14 cellular contexts compared by ENCODE assay signal in the genomic region with DNA sequence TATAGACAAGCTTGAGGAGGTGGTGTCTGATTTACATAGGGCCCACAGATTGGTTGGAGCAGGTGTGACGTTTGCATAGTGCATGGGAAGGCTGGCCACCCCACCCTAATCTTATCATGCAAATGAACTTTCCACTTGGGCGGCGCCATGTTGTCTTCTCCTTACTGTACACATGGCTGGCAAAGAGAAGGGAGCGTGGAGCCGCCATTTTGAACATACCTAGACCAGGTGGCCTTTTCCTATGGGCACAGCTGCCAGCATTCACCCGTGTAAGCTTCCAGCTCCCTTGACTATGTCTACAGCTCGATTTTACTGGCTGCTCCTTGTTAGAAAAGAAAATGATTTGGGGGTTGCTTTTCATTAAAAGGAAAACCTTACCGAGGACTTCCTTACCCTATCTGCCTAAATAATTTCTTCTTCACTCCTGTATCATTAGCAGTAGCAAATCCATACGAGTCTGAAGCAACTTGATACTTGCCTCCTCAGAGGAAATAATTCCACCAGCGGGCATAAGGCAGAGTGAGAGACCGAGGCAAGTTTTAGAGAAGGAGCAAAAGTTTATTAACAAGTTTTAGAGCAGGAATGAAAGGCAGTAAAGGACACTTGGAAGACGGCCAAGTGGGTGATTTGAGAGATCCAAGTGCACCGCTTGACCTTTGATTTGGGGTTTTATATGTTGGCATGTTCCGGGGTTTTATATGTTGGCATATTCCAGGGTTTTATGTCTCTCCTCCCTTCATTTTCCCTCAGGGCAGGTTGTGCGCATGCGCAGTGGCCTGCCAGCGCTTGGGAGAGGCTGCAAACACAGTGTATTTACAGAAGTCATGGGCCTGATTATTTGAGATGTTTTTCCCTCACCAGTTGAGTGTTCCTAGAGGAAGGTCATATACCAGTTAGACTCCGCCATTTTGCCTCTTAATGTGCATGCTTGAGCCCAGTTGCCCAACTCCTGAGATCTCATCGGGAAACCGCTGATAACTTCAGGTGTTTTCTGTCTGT.
A peak's percentile ranks its signal among the peaks of the same experiment; 100 is the strongest.
DNase-seq lines count a peak whose midpoint lies in the region; ATAC-seq and TF ChIP-seq lines count a peak whose summit lies in the region.
"Had no signal": no experiment of that assay in that cellular context is flagged by ENCODE, and none has a peak within 500 bp of the region (broad histone marks: within the 10 kb centered on the region; RNA-seq: fewer than 3 reads in every experiment).

No MANE protein-coding gene starts in this region.

- BruUV-seq in Caco-2 (replicated peaks; lab: Mats Ljungman, UMichigan), result no TSS peak

- no peak overlapping the region for H3K27ac Mint-ChIP-seq in Caco-2 (ENCODE audit: unreplicated experiment)
- no peak overlapping the region for H3K27ac Mint-ChIP-seq in natural killer cell treated with Interleukin-12 subunit alpha and Interleukin-12 subunit beta and Interleukin-15 and Interleukin-18, amount 100 ng/mL, for 72 hours
- H3K27ac Mint-ChIP-seq: activated T-helper 1 cell treated with anti-CD3 and anti-CD28 coated beads, Interleukin-12 subunit alpha, Interleukin-12 subunit beta, Interleukin-2, Interleukin-4 antibody, amounts not matched to agents 30 ng/mL and 10 ng/mL and 1 ng/mL, durations not matched to agents 14 hours and 24 hours and 36 hours had no signal

- TF ChIP-seq CTCF in Caco-2 (IDR thresholded peaks at IDR 0.05; ENCODE audit: insufficient read depth in 1 of 2, low read depth in 1 of 2, low read length in 1 of 2, severe bottlenecking in 1 of 2, unreplicated experiment in 1 of 2) (no peak), upper lobe of left lung (IDR thresholded peaks at IDR 0.05) (no peak)

- peak; percentile 20 to 53 for DNase-seq in Caco-2
- peak; percentile 82 for DNase-seq in NCI-H146 (lab: John Stamatoyannopoulos, UW)
- DNase-seq in SHP77 (lab: John Stamatoyannopoulos, UW), result peak; percentile 82 to 89
- no peak for DNase-seq in natural killer cell treated with Interleukin-12 subunit alpha and Interleukin-12 subunit beta and Interleukin-15 and Interleukin-18, amount 100 ng/mL, for 72 hours (ENCODE audit: low spot score)
- no peak for DNase-seq in upper lobe of left lung
- no peak for DNase-seq in hypothalamus (lab: John Stamatoyannopoulos, UW)
- no peak for DNase-seq in MG63
- DNase-seq: NCI-H1092 treated with DMSO at 0.1 percent for 48 hours; stimulated activated CD4-positive, alpha-beta T cell treated with anti-CD3 and anti-CD28 coated beads, Interleukin-1b, Interleukin-23, amount 100 ng/mL, for 48 hours; T-cell had no signal

- H3K27me3 ChIP-seq in Caco-2 (replicated peaks; ENCODE audit: control insufficient read depth, insufficient read depth, low read length) (no peaks in the 10 kb centered on the region), mucosa of rectum (ENCODE audit: control insufficient read depth in 2 of 2, insufficient read depth in 2 of 2, low read length in 2 of 2) (no peaks in the 10 kb centered on the region), upper lobe of left lung (no peaks in the 10 kb centered on the region), MG63 (no peaks in the 10 kb centered on the region)
- H3K27me3 ChIP-seq: ascending aorta had no signal

- H3K9me3 ChIP-seq in Caco-2 (no peaks in the 10 kb centered on the region), mucosa of rectum (ENCODE audit: control insufficient read depth in 2 of 2, low read length in 2 of 2) (no peaks in the 10 kb centered on the region), upper lobe of left lung (no peaks in the 10 kb centered on the region), MG63 (no peaks in the 10 kb centered on the region)
- H3K9me3 ChIP-seq: ascending aorta had no signal

- peak overlapping the region; percentile 93 to 97 for H3K27ac ChIP-seq in mucosa of rectum (ENCODE audit: low read depth in 2 of 2, low read length in 2 of 2)
- no peak overlapping the region for H3K27ac ChIP-seq in upper lobe of left lung
- H3K27ac ChIP-seq: ascending aorta had no signal

- intact Hi-C loops in Caco-2 (cut with micrococcal nuclease; ENCODE audit: unreplicated experiment), result loop anchor here (1.0 kb wide), 1 partner anchor 8 kb away; no protein-coding TSS in a partner anchor

- POLR2A ChIA-PET in Caco-2 (lab: Charles Lee), result no interaction called here

- CTCF ChIA-PET in Caco-2 (lab: Charles Lee), result interaction anchor here (0.6 kb wide), 1 partner anchor 522 kb away, joined by 3 read pairs; no protein-coding TSS in a partner anchor

- no peak for TF ChIP-seq EP300 in upper lobe of left lung (IDR thresholded peaks at IDR 0.05)

- no peak overlapping the region for H3K4me3 Mint-ChIP-seq in Caco-2 (ENCODE audit: unreplicated experiment)
- H3K4me3 Mint-ChIP-seq in natural killer cell treated with Interleukin-12 subunit alpha and Interleukin-12 subunit beta and Interleukin-15 and Interleukin-18, amount 100 ng/mL, for 72 hours, result no peak overlapping the region
- H3K4me3 Mint-ChIP-seq: activated T-helper 1 cell treated with anti-CD3 and anti-CD28 coated beads, Interleukin-12 subunit alpha, Interleukin-12 subunit beta, Interleukin-2, Interleukin-4 antibody, amounts not matched to agents 30 ng/mL and 10 ng/mL and 1 ng/mL, durations not matched to agents 14 hours and 24 hours and 36 hours; dendritic cell treated with granulocyte-macrophage colony-stimulating factor and Interleukin-4, amounts not matched to agents 40 ng/mL and 50 ng/mL, for 4 days; T-cell had no signal

- TF ChIP-seq POLR2A in upper lobe of left lung (IDR thresholded peaks at IDR 0.05), result no peak

- H3K36me3 Mint-ChIP-seq in Caco-2 (ENCODE audit: insufficient read depth, unreplicated experiment), result no peaks in the 10 kb centered on the region
- no peaks in the 10 kb centered on the region for H3K36me3 Mint-ChIP-seq in natural killer cell treated with Interleukin-12 subunit alpha and Interleukin-12 subunit beta and Interleukin-15 and Interleukin-18, amount 100 ng/mL, for 72 hours

- H3K9ac ChIP-seq in mucosa of rectum (ENCODE audit: low read depth in 1 of 2, low read length in 2 of 2), result peak overlapping the region; percentile 38 to 48

- no peak for ATAC-seq in natural killer cell treated with Interleukin-12 subunit alpha and Interleukin-12 subunit beta and Interleukin-15 and Interleukin-18, amount 100 ng/mL, for 72 hours
- no peak for ATAC-seq in upper lobe of left lung (ENCODE audit: low FRiP score in 2 of 2)
- ATAC-seq: T-cell had no signal

- H3K4me3 ChIP-seq in Caco-2 (ENCODE audit: low read depth, low read length) (no peak overlapping the region), mucosa of rectum (ENCODE audit: low read length in 2 of 2) (peak overlapping the region; percentile 48 to 64), upper lobe of left lung (no peak overlapping the region), MG63 (no peak overlapping the region)
- H3K4me3 ChIP-seq: ascending aorta had no signal

- no peaks in the 10 kb centered on the region for H3K9me3 Mint-ChIP-seq in Caco-2 (ENCODE audit: unreplicated experiment)
- peaks cover 6% of the 10 kb centered on the region for H3K9me3 Mint-ChIP-seq in natural killer cell treated with Interleukin-12 subunit alpha and Interleukin-12 subunit beta and Interleukin-15 and Interleukin-18, amount 100 ng/mL, for 72 hours
- H3K9me3 Mint-ChIP-seq: dendritic cell treated with granulocyte-macrophage colony-stimulating factor and Interleukin-4, amounts not matched to agents 40 ng/mL and 50 ng/mL, for 4 days; T-cell had no signal

- H3K4me1 Mint-ChIP-seq in Caco-2 (ENCODE audit: low read depth, unreplicated experiment), result no peaks in the 10 kb centered on the region
- peaks cover 15 to 17% of the 10 kb centered on the region in 2 donors for H3K4me1 Mint-ChIP-seq in natural killer cell treated with Interleukin-12 subunit alpha and Interleukin-12 subunit beta and Interleukin-15 and Interleukin-18, amount 100 ng/mL, for 72 hours (ENCODE audit: low read depth in 2 of 2)

- H3K4me1 ChIP-seq in Caco-2 (peaks cover 7% of the 10 kb centered on the region; the same call in 1 of the 2 replicates), mucosa of rectum (ENCODE audit: control insufficient read depth in 2 of 2, insufficient read depth in 2 of 2, low read length in 2 of 2) (peaks cover 24 to 34% of the 10 kb centered on the region in 2 donors), upper lobe of left lung (peaks cover 9 to 16% (median 13%) of the 10 kb centered on the region in 4 donors)
- H3K4me1 ChIP-seq: ascending aorta had no signal

- WGBS in upper lobe of left lung, 2 donors, result 88 to 96% methylated on average over 20 of the region's 20 CpGs

- H3K36me3 ChIP-seq in Caco-2 (ENCODE audit: control insufficient read depth, insufficient read depth, low read length) (no peaks in the 10 kb centered on the region), mucosa of rectum (ENCODE audit: control insufficient read depth in 2 of 2, insufficient read depth in 2 of 2, low read length in 2 of 2) (no peaks in the 10 kb centered on the region), upper lobe of left lung (no peaks in the 10 kb centered on the region), MG63 (peaks cover 3% of the 10 kb centered on the region)

- H3K27me3 Mint-ChIP-seq in Caco-2 (ENCODE audit: insufficient read depth, unreplicated experiment), result no peaks in the 10 kb centered on the region
- H3K27me3 Mint-ChIP-seq in natural killer cell treated with Interleukin-12 subunit alpha and Interleukin-12 subunit beta and Interleukin-15 and Interleukin-18, amount 100 ng/mL, for 72 hours, result no peaks in the 10 kb centered on the region
- H3K27me3 Mint-ChIP-seq: dendritic cell treated with granulocyte-macrophage colony-stimulating factor and Interleukin-4, amounts not matched to agents 40 ng/mL and 50 ng/mL, for 4 days; T-cell had no signal

Comparison
In these comparisons a context has a peak if more than half of its experiments do, and no peak if none do; other contexts are left out.
1. DNase-seq: peak in Caco-2 (2 of 2), NCI-H146 (single experiment) and SHP77 (2 of 2); none in natural killer cell treated with Interleukin-12 subunit alpha and Interleukin-12 subunit beta and Interleukin-15 and Interleukin-18, amount 100 ng/mL, for 72 hours (single experiment), upper lobe of left lung (0 of 2), hypothalamus (0 of 51) and MG63 (single experiment).
2. H3K4me3 ChIP-seq: peak in mucosa of rectum (2 of 2); none in Caco-2 (single experiment), upper lobe of left lung (0 of 4) and MG63 (single experiment).
3. H3K27ac ChIP-seq: peak in mucosa of rectum (2 of 2); none in upper lobe of left lung (0 of 4).